Comparison of ENCODE assay signal across 9 cellular contexts in the genomic region with DNA sequence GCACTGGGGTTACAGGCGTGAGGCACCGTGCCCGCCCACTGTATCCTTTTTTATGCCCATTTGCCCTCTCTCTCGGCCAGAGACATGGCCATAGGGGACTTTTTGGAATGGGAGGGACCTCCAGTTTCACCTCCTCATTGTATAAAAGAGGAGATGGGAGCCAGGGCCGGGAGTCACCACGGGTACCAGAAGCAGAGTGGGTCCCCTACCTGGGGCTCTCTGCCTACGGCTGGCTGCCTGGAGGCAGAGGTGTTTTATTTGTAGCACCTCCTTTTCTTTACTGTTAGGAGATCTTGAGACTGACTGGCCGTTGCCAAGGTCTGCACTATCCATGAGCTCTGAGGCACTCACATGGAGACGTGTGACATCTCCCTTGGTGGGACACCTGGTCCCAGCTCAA.
DNase-seq lines count a peak whose midpoint lies in the region; ATAC-seq and TF ChIP-seq lines count a peak whose summit lies in the region.
"Had no signal": no experiment of that assay in that cellular context is flagged by ENCODE, and none has a peak within 500 bp of the region (broad histone marks: within the 10 kb centered on the region; RNA-seq: fewer than 3 reads in every experiment).

No MANE protein-coding gene starts in this region.

- peak; percentile 24 for ATAC-seq in HG02938 (IDR thresholded peaks at IDR 0.05; ENCODE audit: unreplicated experiment)
- ATAC-seq in activated CD8-positive, alpha-beta memory T cell treated with anti-CD3 and anti-CD28 coated beads, Interleukin-2, amount 10 ng/mL, durations not matched to agents 7 days and 5 days: no peak

- H3K27ac ChIP-seq in spleen: peak overlapping the region; percentile 6 to 90 (median 80)

- no peaks in the 10 kb centered on the region for H3K27me3 ChIP-seq in spleen (replicated peaks in 1 of 7)

- no peaks in the 10 kb centered on the region for H3K36me3 ChIP-seq in spleen

- peak overlapping the region in 3 of 8 donors; percentile 18 to 60 (median 29) for H3K4me3 ChIP-seq in spleen

- no peaks in the 10 kb centered on the region for H3K9me3 ChIP-seq in spleen

- H3K4me1 ChIP-seq in spleen: peaks cover 15 to 70% (median 36%) of the 10 kb centered on the region in 6 donors

- WGBS in spleen, 5 donors: 76 to 88% (median 84%) methylated on average over 9 of the region's 9 CpGs

- H3K4me1 Mint-ChIP-seq in activated CD8-positive, alpha-beta memory T cell treated with anti-CD3 and anti-CD28 coated beads, Interleukin-2, amount 10 ng/mL, durations not matched to agents 7 days and 5 days: peaks cover 36% of the 10 kb centered on the region
- H3K4me1 Mint-ChIP-seq in immature natural killer cell: peaks cover 18 to 20% of the 10 kb centered on the region in 2 donors

- TF ChIP-seq CTCF in spleen (IDR thresholded peaks at IDR 0.05 in 8 of 11, conservative IDR thresholded peaks at IDR 0.05 in 3 of 11): no peak

- DNase-seq in activated CD8-positive, alpha-beta memory T cell treated with anti-CD3 and anti-CD28 coated beads, Interleukin-2, amount 10 ng/mL, durations not matched to agents 7 days and 5 days: no peak
- DNase-seq in immature natural killer cell: no peak
- no peak for DNase-seq in spleen
- DNase-seq in NCI-H524 (lab: John Stamatoyannopoulos, UW): no peak
- DNase-seq in NCI-H2227 treated with DMSO at 0.1 percent for 48 hours (lab: John Stamatoyannopoulos, UW): no peak
- no peak for DNase-seq in HCEC 1CT
- no peak for DNase-seq in NCI-H446 treated with DMSO at 0.1 percent for 48 hours (lab: John Stamatoyannopoulos, UW)
- DNase-seq: OCI-M1 had no signal

- no peak for TF ChIP-seq POLR2A in spleen (IDR thresholded peaks at IDR 0.05)

- H3K9me3 Mint-ChIP-seq in activated CD8-positive, alpha-beta memory T cell treated with anti-CD3 and anti-CD28 coated beads, Interleukin-2, amount 10 ng/mL, durations not matched to agents 7 days and 5 days (ENCODE audit: low read depth): no peaks in the 10 kb centered on the region
- no peaks in the 10 kb centered on the region for H3K9me3 Mint-ChIP-seq in immature natural killer cell

- no peaks in the 10 kb centered on the region for H3K36me3 Mint-ChIP-seq in activated CD8-positive, alpha-beta memory T cell treated with anti-CD3 and anti-CD28 coated beads, Interleukin-2, amount 10 ng/mL, durations not matched to agents 7 days and 5 days
- no peaks in the 10 kb centered on the region for H3K36me3 Mint-ChIP-seq in immature natural killer cell

- CTCF ChIA-PET in activated CD8-positive, alpha-beta memory T cell treated with anti-CD3 and anti-CD28 coated beads, Interleukin-2, amount 10 ng/mL, durations not matched to agents 7 days and 5 days (lab: Charles Lee): interaction anchor here (1.1 to 1.5 kb wide), 2 partner anchors 8 to 165 kb away, joined by 3 to 4 read pairs; no protein-coding TSS in a partner anchor

- no peaks in the 10 kb centered on the region for H3K27me3 Mint-ChIP-seq in activated CD8-positive, alpha-beta memory T cell treated with anti-CD3 and anti-CD28 coated beads, Interleukin-2, amount 10 ng/mL, durations not matched to agents 7 days and 5 days
- peaks cover 0 to 8% (median 0%) of the 10 kb centered on the region in 3 donors for H3K27me3 Mint-ChIP-seq in immature natural killer cell (ENCODE audit: low read depth in 3 of 3)

- H3K27ac Mint-ChIP-seq in activated CD8-positive, alpha-beta memory T cell treated with anti-CD3 and anti-CD28 coated beads, Interleukin-2, amount 10 ng/mL, durations not matched to agents 7 days and 5 days: peak overlapping the region; percentile 86
- peak overlapping the region in 5 of 6 donors; percentile 89 to 95 (median 91) for H3K27ac Mint-ChIP-seq in immature natural killer cell

- peak overlapping the region; percentile 69 for H3K4me3 Mint-ChIP-seq in activated CD8-positive, alpha-beta memory T cell treated with anti-CD3 and anti-CD28 coated beads, Interleukin-2, amount 10 ng/mL, durations not matched to agents 7 days and 5 days
- H3K4me3 Mint-ChIP-seq in immature natural killer cell: peak overlapping the region; percentile 81 to 92 (median 86)

- intact Hi-C loops in spleen (cut with DNase I; ENCODE audit: low total_unique reads): loop anchor here (5.0 kb wide), 1 partner anchor 164 kb away; a partner anchor contains a TSS
